In genomic region chr16:69567031-69567680, GRCh38 we compare ENCODE assay signal across 8 cellular contexts. TPM values are rescaled to one million over a fixed set of nuclear protein-coding genes. Genes with fewer than 3 reads are reported as not detected.
DNase-seq lines count a peak whose midpoint lies in the region; ATAC-seq and TF ChIP-seq lines count a peak whose summit lies in the region.

No MANE protein-coding gene starts in this region.

- TF ChIP-seq CTCF in Panc1 (IDR thresholded peaks at IDR 0.05) (no peak), liver (IDR thresholded peaks at IDR 0.05; ENCODE audit: low read depth, low read length, missing input control) (no peak), suprapubic skin (IDR thresholded peaks at IDR 0.05) (peak; percentile 6 to 23)

- H3K4me1 ChIP-seq in Panc1 (ENCODE audit: control insufficient read depth, insufficient read depth, low read length) (peaks cover 17% of the 10 kb centered on the region), liver (ENCODE audit: control insufficient read depth in 4 of 4, insufficient read depth in 4 of 4, low read length in 3 of 4) (peaks cover 3 to 25% (median 20%) of the 10 kb centered on the region in 4 donors), suprapubic skin (peaks cover 52% of the 10 kb centered on the region)

- H3K27ac ChIP-seq in Panc1 (ENCODE audit: low read length) (peak overlapping the region; percentile 96), liver (ENCODE audit: low read depth in 1 of 2, low read length in 2 of 2) (peak overlapping the region; percentile 99 to 100), suprapubic skin (peak overlapping the region; percentile 99)

- TSS peak; percentile 61 for BruUV-seq in Panc1 (replicated peaks; lab: Mats Ljungman, UMichigan)

- H3K9me3 ChIP-seq in Panc1 (ENCODE audit: control insufficient read depth, insufficient read depth, low read depth, low read length) (no peaks in the 10 kb centered on the region), liver (ENCODE audit: control insufficient read depth in 4 of 4, low read length in 3 of 4) (no peaks in the 10 kb centered on the region), suprapubic skin (no peaks in the 10 kb centered on the region)

- no peak for TF ChIP-seq POLR2A in suprapubic skin (IDR thresholded peaks at IDR 0.05)

- TF ChIP-seq EP300 in suprapubic skin (IDR thresholded peaks at IDR 0.05) = no peak

- H3K36me3 ChIP-seq in Panc1 (ENCODE audit: control insufficient read depth, insufficient read depth, low read length) = peaks cover 18% of the 10 kb centered on the region
- no peaks in the 10 kb centered on the region for H3K36me3 ChIP-seq in liver (ENCODE audit: control insufficient read depth in 4 of 4, insufficient read depth in 3 of 4, low read depth in 1 of 4, low read length in 3 of 4)
- no peaks in the 10 kb centered on the region for H3K36me3 ChIP-seq in suprapubic skin

- TF ChIP-seq RAD21 in liver (IDR thresholded peaks at IDR 0.05) = no peak

- H3K4me3 ChIP-seq in Panc1 (ENCODE audit: low read depth in 2 of 2, low read length in 2 of 2) (peak overlapping the region; percentile 74 to 92), liver (ENCODE audit: low read depth in 1 of 3, low read length in 3 of 3) (peak overlapping the region; percentile 80 to 99 (median 85)), suprapubic skin (peak overlapping the region; percentile 89)

- DNase-seq in activated CD8-positive, alpha-beta memory T cell treated with anti-CD3 and anti-CD28 coated beads for 24 hours = peak; percentile 69
- no peak for DNase-seq in activated CD8-positive, alpha-beta memory T cell treated with anti-CD3 and anti-CD28 coated beads, Interleukin-2, amount 50 U/mL, for 4 hours
- DNase-seq in Panc1 (ENCODE audit: low read depth, low spot score) = no peak
- DNase-seq in cerebellum (ENCODE audit: low spot score) = peak; percentile 16
- DNase-seq in suprapubic skin (ENCODE audit: low spot score in 2 of 2) = no peak

- CTCF ChIA-PET in Panc1 (lab: Charles Lee) = no interaction called here

- in situ Hi-C loops in Panc1 (cut with HindIII; ENCODE audit: low pct_unique_long_range_greater_than_20kb, low sequenced_read_pairs) = no loop called here

- ATAC-seq in Panc1 (no peak), HG02840 (IDR thresholded peaks at IDR 0.05; ENCODE audit: low FRiP score, unreplicated experiment) (no peak), HG03457 (IDR thresholded peaks at IDR 0.05; ENCODE audit: unreplicated experiment) (no peak)

- intact Hi-C loops in Panc1 (cut with micrococcal nuclease; ENCODE audit: unreplicated experiment) = loop anchor here (10.0 kb wide), 1 partner anchor 92 kb away; no protein-coding TSS in a partner anchor

- POLR2A ChIA-PET in Panc1 (lab: Charles Lee) = no interaction called here

- WGBS in liver = under 1% methylated on average over 7 of the region's 7 CpGs
- 0% methylated on average over 7 of the region's 7 CpGs for WGBS in suprapubic skin

- peak overlapping the region; percentile 92 to 95 for H3K9ac ChIP-seq in liver (ENCODE audit: low read depth in 1 of 2, low read length in 2 of 2)

- H3K27me3 ChIP-seq in Panc1 (ENCODE audit: control insufficient read depth, insufficient read depth, low read length) = no peaks in the 10 kb centered on the region
- no peaks in the 10 kb centered on the region for H3K27me3 ChIP-seq in liver (ENCODE audit: control insufficient read depth in 4 of 4, insufficient read depth in 4 of 4, low read length in 3 of 4)
- H3K27me3 ChIP-seq in suprapubic skin = no peaks in the 10 kb centered on the region

TF ChIP-seq in liver, 16 proteins besides CTCF, POLR2A, EP300 and RAD21:
- peak; percentile 82 for TF ChIP-seq YY1 (IDR thresholded peaks at IDR 0.05)
- TF ChIP-seq MAX (IDR thresholded peaks at IDR 0.05) = no peak
TF ChIP-seq in liver: peak in this region for 1.

RNA-seq across cellular contexts. Expression of gene NFAT5, which starts 1.4 kb away (rescaled TPM):
- total RNA-seq in Panc1 (2021; ENCODE audit: unreplicated experiment) = 57.0 TPM
- polyA plus RNA-seq in Panc1 (2012; ENCODE audit: insufficient read length) = 6.0 TPM
- 46.7 TPM for total RNA-seq in cerebellum
- total RNA-seq in liver = 10 to 100 TPM; 15.6 to 21.0 TPM
- 1 to 10 TPM; 1.5 to 6.7 TPM for polyA plus RNA-seq in liver
- total RNA-seq in suprapubic skin = 100 to 1,000 TPM in 1 of 4 donors, 10 to 100 TPM in 3; 67.7 to 146 (median 80.8) TPM

Comparison
In these comparisons a context has a peak if more than half of its experiments do, and no peak if none do; other contexts are left out.
1. DNase-seq: peak in activated CD8-positive, alpha-beta memory T cell treated with anti-CD3 and anti-CD28 coated beads for 24 hours (single experiment) and cerebellum (single experiment); none in activated CD8-positive, alpha-beta memory T cell treated with anti-CD3 and anti-CD28 coated beads, Interleukin-2, amount 50 U/mL, for 4 hours (single experiment), Panc1 (single experiment) and suprapubic skin (0 of 2).
2. CTCF ChIP-seq: peak in suprapubic skin (2 of 2); none in Panc1 (single experiment) and liver (single experiment).
3. Peak in every context shown above with its lines, with median percentiles within 50 percentile points of each other: H3K27ac ChIP-seq and H3K4me3 ChIP-seq.